In the genomic region with DNA sequence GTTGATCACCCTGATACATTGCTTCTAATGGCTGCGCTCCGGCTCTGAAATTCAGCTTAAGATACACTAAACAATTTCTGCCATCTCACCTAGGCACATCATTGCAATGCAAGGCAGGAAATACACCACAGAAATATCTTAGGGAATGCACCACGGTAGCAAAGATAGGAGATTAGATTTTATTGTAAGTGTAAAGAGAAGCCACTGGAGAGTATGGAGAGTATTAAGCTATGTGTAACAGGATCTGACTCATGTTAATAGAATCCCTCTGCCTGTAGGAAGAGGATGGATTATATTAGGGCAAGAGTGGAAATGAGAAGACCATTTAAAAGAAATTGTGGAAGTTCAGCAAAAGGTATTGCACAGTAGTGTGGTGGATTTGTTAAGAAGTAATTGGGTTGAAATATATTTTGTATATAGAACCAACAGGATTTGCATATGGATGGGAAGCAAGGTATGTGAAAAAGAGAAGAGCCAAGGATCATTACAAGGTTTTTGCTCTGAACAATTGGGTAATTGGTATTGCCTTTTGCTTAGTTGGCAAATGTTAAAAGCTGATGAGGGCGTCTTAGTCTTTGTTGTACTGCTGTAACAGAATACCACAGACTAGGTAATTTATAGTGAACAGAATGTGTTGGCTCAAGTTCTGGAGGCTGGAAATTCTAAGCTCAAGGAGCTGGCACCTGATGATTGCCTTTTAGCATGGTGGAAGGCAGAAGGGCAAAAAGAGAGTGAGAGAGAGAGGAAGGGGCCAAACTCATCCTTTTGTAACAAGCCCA, we compare ENCODE assay signal across 13 cellular contexts.
A peak's percentile ranks its signal among the peaks of the same experiment; 100 is the strongest.
DNase-seq lines count a peak whose midpoint lies in the region; ATAC-seq, FAIRE-seq and TF ChIP-seq lines count a peak whose summit lies in the region.
"Had no signal": no experiment of that assay in that cellular context is flagged by ENCODE, and none has a peak within 500 bp of the region (broad histone marks: within the 10 kb centered on the region; RNA-seq: fewer than 3 reads in every experiment).

No MANE protein-coding gene starts in this region.

- H3K4me2 ChIP-seq in mammary epithelial cell (ENCODE audit: insufficient read depth, low read depth, low read length) (peak overlapping the region; percentile 37), keratinocyte (ENCODE audit: control insufficient read depth, extremely low read depth, insufficient read depth, low read depth, low read length) (peak overlapping the region; percentile 54)

- H3K4me3 ChIP-seq in AG10803 (ENCODE audit: low read length) (no peak overlapping the region), mammary epithelial cell (replicated peaks in 1 of 3; ENCODE audit: insufficient read depth in 1 of 3, low read depth in 2 of 3, low read length in 3 of 3) (no peak overlapping the region), keratinocyte (ENCODE audit: control insufficient read depth in 2 of 3, extremely low read depth in 1 of 3, insufficient read depth in 2 of 3, low read depth in 1 of 3, low read length in 3 of 3) (no peak overlapping the region), right lobe of liver (no peak overlapping the region)
- H3K4me3 ChIP-seq: prostate gland, SJCRH30 had no signal

- H3K9me3 ChIP-seq in mammary epithelial cell (replicated peaks; ENCODE audit: insufficient read depth, low read length) (no peaks in the 10 kb centered on the region), keratinocyte (ENCODE audit: control insufficient read depth, low read depth, low read length) (no peaks in the 10 kb centered on the region), right lobe of liver (no peaks in the 10 kb centered on the region)
- H3K9me3 ChIP-seq: prostate gland, SJCRH30 had no signal

- H3K27me3 ChIP-seq in mammary epithelial cell (ENCODE audit: insufficient read depth, low read length) (no peaks in the 10 kb centered on the region), keratinocyte (ENCODE audit: control insufficient read depth, extremely low read depth, insufficient read depth, low read length) (no peaks in the 10 kb centered on the region), right lobe of liver (no peaks in the 10 kb centered on the region)
- H3K27me3 ChIP-seq: SJCRH30 had no signal

- TF ChIP-seq CTCF in AG10803 (conservative IDR thresholded peaks at IDR 0.05; ENCODE audit: low read length) (no peak), mammary epithelial cell (conservative IDR thresholded peaks at IDR 0.05 in 1 of 2, IDR thresholded peaks at IDR 0.05 in 1 of 2; ENCODE audit: extremely low read depth in 1 of 2, insufficient read depth in 1 of 2, low read depth in 1 of 2, low read length in 2 of 2) (no peak), keratinocyte (optimal IDR thresholded peaks at IDR 0.05 in 1 of 3, IDR thresholded peaks at IDR 0.05 in 1 of 3, conservative IDR thresholded peaks at IDR 0.05 in 1 of 3; ENCODE audit: extremely low read depth in 1 of 3, insufficient read depth in 2 of 3, low read length in 3 of 3) (no peak), right lobe of liver (IDR thresholded peaks at IDR 0.05) (no peak)

- intact Hi-C loops in mammary epithelial cell (cut with micrococcal nuclease): no loop called here
- intact Hi-C loops in right lobe of liver (cut with DNase I): no loop called here

- DNase-seq in AG10803 (ENCODE audit: low read depth) (peak; percentile 70), HT-29 (ENCODE audit: low spot score) (peak; percentile 25), mammary epithelial cell (peak; percentile 66), keratinocyte (ENCODE audit: low read depth, low spot score) (peak; percentile 7), OCI-M1 (lab: John Stamatoyannopoulos, UW) (no peak), NCI-H82 treated with DMSO at 0.1 percent for 48 hours (lab: John Stamatoyannopoulos, UW; ENCODE audit: unreplicated experiment) (no peak), right lobe of liver (no peak), SIG-M5 treated with dmso at 0.1 percent for 504 hours (lab: John Stamatoyannopoulos, UW; ENCODE audit: unreplicated experiment) (no peak)
- DNase-seq: effector CD4-positive, alpha-beta T cell; SJCRH30; stimulated activated CD4-positive, alpha-beta T cell treated with anti-CD3 and anti-CD28 coated beads, Interleukin-4, amount 100 ng/mL, for 24 hours; stimulated activated naive CD8-positive, alpha-beta T cell treated with anti-CD3 and anti-CD28 coated beads, Interleukin-15, Interleukin-2, amounts not matched to agents 100 U/mL and 50 U/mL, for 24 hours had no signal

- ATAC-seq in right lobe of liver: no peak
- ATAC-seq: stimulated activated naive CD8-positive, alpha-beta T cell treated with anti-CD3 and anti-CD28 coated beads, Interleukin-15, Interleukin-2, amounts not matched to agents 100 U/mL and 50 U/mL, for 24 hours had no signal

- in situ Hi-C loops in mammary epithelial cell (cut with MboI; ENCODE audit: low sequenced_read_pairs in 2 of 2): no loop called here

- H3K36me3 ChIP-seq in mammary epithelial cell (ENCODE audit: insufficient read depth, low read length): no peaks in the 10 kb centered on the region
- no peaks in the 10 kb centered on the region for H3K36me3 ChIP-seq in keratinocyte (ENCODE audit: control insufficient read depth in 2 of 2, extremely low read depth in 1 of 2, insufficient read depth in 2 of 2, low read length in 2 of 2)
- no peaks in the 10 kb centered on the region for H3K36me3 ChIP-seq in right lobe of liver
- H3K36me3 ChIP-seq: prostate gland, SJCRH30 had no signal

- H3K27ac ChIP-seq in mammary epithelial cell (ENCODE audit: insufficient read depth, low read depth, low read length) (peak overlapping the region; percentile 45), keratinocyte (ENCODE audit: control insufficient read depth, insufficient read depth, low read length) (peak overlapping the region; percentile 41), right lobe of liver (no peak overlapping the region)
- H3K27ac ChIP-seq: prostate gland, SJCRH30 had no signal

- CTCF ChIA-PET in mammary epithelial cell (lab: Charles Lee; ENCODE audit: low non-redundant PET): interaction anchor here (0.5 kb wide), 1 partner anchor 1026 kb away, joined by 3 read pairs; no protein-coding TSS in a partner anchor

- peak; percentile 90 for FAIRE-seq in keratinocyte (lab: Jason Lieb, UNC)

- BruUV-seq in mammary epithelial cell (replicated peaks; lab: Mats Ljungman, UMichigan): no TSS peak

- no peaks in the 10 kb centered on the region for H3K79me2 ChIP-seq in mammary epithelial cell (ENCODE audit: insufficient read depth, low read length)
- H3K79me2 ChIP-seq in keratinocyte (ENCODE audit: control insufficient read depth, insufficient read depth, low read length): no peaks in the 10 kb centered on the region

- H3K9me1 ChIP-seq in keratinocyte (ENCODE audit: control insufficient read depth, extremely low read depth, insufficient read depth, low read length): no peaks in the 10 kb centered on the region

- WGBS in mammary epithelial cell (ENCODE audit: low coverage, missing lambda C conversion rate): 33% methylated on average over 3 of the region's 4 CpGs
- WGBS in right lobe of liver (ENCODE audit: insufficient coverage, low coverage, low lambda C conversion rate, missing lambda C conversion rate): 64% methylated on average over 4 of the region's 4 CpGs

- H3K4me1 ChIP-seq in mammary epithelial cell (ENCODE audit: insufficient read depth, low read length): peaks cover 18% of the 10 kb centered on the region
- peaks cover 19% of the 10 kb centered on the region for H3K4me1 ChIP-seq in keratinocyte (ENCODE audit: control insufficient read depth, extremely low read depth, insufficient read depth, low read length)
- no peaks in the 10 kb centered on the region for H3K4me1 ChIP-seq in right lobe of liver
- H3K4me1 ChIP-seq: prostate gland had no signal

- dilution Hi-C loops in mammary epithelial cell (cut with HindIII; ENCODE audit: low sequenced_read_pairs): no loop called here
- dilution Hi-C loops in keratinocyte (cut with MboI; ENCODE audit: extremely low pct_ligation_motif_present, low sequenced_read_pairs): no loop called here

- peak overlapping the region; percentile 51 for H2AFZ ChIP-seq in mammary epithelial cell (ENCODE audit: low read depth, low read length)
- H2AFZ ChIP-seq in keratinocyte (ENCODE audit: control insufficient read depth, low read length): peak overlapping the region; percentile 45

- H4K20me1 ChIP-seq in mammary epithelial cell (ENCODE audit: insufficient read depth, low read length): no peaks in the 10 kb centered on the region
- H4K20me1 ChIP-seq in keratinocyte (ENCODE audit: control insufficient read depth, extremely low read depth, insufficient read depth, low read length): no peaks in the 10 kb centered on the region

- TF ChIP-seq POLR2A in right lobe of liver (IDR thresholded peaks at IDR 0.05): no peak

- H3K9ac ChIP-seq in mammary epithelial cell (ENCODE audit: insufficient read depth, low read length): no peak overlapping the region
- no peak overlapping the region for H3K9ac ChIP-seq in keratinocyte (ENCODE audit: control insufficient read depth, extremely low read depth, insufficient read depth, low read length)

Comparison
In these comparisons a context has a peak if more than half of its experiments do, and no peak if none do; other contexts are left out.
1. DNase-seq: peak in AG10803 (single experiment), HT-29 (single experiment), mammary epithelial cell (single experiment) and keratinocyte (single experiment); none in OCI-M1 (single experiment), NCI-H82 treated with DMSO at 0.1 percent for 48 hours (single experiment), right lobe of liver (0 of 3) and SIG-M5 treated with dmso at 0.1 percent for 504 hours (single experiment).
2. H3K27ac ChIP-seq: peak in mammary epithelial cell (single experiment) and keratinocyte (single experiment); none in right lobe of liver (0 of 3).